ENCODE assay signal across 17 cellular contexts in the genomic region with DNA sequence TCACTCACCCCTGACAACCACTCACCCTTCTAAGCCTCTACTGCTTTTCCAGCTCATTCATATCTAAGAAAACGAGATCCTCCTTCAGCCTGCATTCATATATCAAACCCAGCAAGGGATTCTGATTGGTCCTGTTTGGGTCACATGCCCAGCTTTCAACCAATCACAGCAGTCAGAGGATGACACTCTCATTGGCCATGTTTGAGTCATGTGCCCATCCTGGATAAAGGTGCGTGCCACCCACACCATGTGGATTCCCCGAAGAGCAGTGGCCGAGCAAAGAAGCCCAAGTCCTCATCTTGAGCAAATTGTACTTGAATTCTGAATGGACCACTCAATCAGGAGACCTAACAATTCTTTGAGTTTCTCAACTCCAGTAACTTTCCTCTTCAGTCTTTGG. TPM values are rescaled to one million over a fixed set of nuclear protein-coding genes. Genes with fewer than 3 reads are reported as not detected.
"Had no signal": no experiment of that assay in that cellular context is flagged by ENCODE, and none has a peak within 500 bp of the region (broad histone marks: within the 10 kb centered on the region; RNA-seq: fewer than 3 reads in every experiment).

No MANE protein-coding gene starts in this region.

- H3K4me3 ChIP-seq: colonic mucosa, esophagus muscularis mucosa, lower lobe of right lung had no signal

- ATAC-seq: left colon, lower lobe of right lung had no signal

- FAIRE-seq: islet of Langerhans had no signal

- H3K27ac ChIP-seq: colonic mucosa, esophagus muscularis mucosa, lower lobe of right lung had no signal

- DNase-seq: activated CD4-positive, alpha-beta T cell treated with anti-CD3 and anti-CD28 coated beads, Interleukin-2, amount 10 ng/mL, durations not matched to agents 7 days and 5 days; activated CD4-positive, CD25-positive, alpha-beta regulatory T cell; activated naive CD4-positive, alpha-beta T cell; activated naive CD8-positive, alpha-beta T cell treated with anti-CD3 and anti-CD28 coated beads, Interleukin-2, amount 10 ng/mL, durations not matched to agents 7 days and 5 days; central memory CD4-positive, alpha-beta T cell; colonic mucosa; effector CD4-positive, alpha-beta T cell; left colon; lower lobe of right lung; nucleus accumbens; posterior cingulate gyrus; stimulated activated CD4-positive, alpha-beta T cell treated with anti-CD3 and anti-CD28 coated beads, Interleukin-4, amount 100 ng/mL, for 24 hours; stimulated activated naive CD4-positive, alpha-beta T cell treated with Interleukin-2 at 50 U/mL for 16 hours had no signal

- H3K4me1 ChIP-seq: colonic mucosa, esophagus muscularis mucosa, lower lobe of right lung had no signal

- H3K9me3 ChIP-seq: colonic mucosa, esophagus muscularis mucosa, lower lobe of right lung had no signal

- H3K27me3 ChIP-seq: colonic mucosa had no signal

- H3K36me3 ChIP-seq: colonic mucosa, esophagus muscularis mucosa, lower lobe of right lung had no signal

RNA-seq across cellular contexts. Expression of a gene that starts 45.0 kb away (rescaled TPM):
- total RNA-seq: activated CD4-positive, alpha-beta T cell treated with anti-CD3 and anti-CD28 coated beads, Interleukin-2, amount 10 ng/mL, durations not matched to agents 7 days and 5 days; activated naive CD8-positive, alpha-beta T cell treated with anti-CD3 and anti-CD28 coated beads, Interleukin-2, amount 10 ng/mL, durations not matched to agents 7 days and 5 days; activated T-helper 1 cell treated with anti-CD3 and anti-CD28 coated beads, Interleukin-12 subunit alpha, Interleukin-12 subunit beta, Interleukin-2, Interleukin-4 antibody, amounts not matched to agents 30 ng/mL and 10 ng/mL and 1 ng/mL, durations not matched to agents 14 hours and 24 hours and 36 hours; skeletal muscle tissue had no signal
